17 cellular contexts compared by ENCODE assay signal in genomic region chr9:113355197-113355596, GRCh38. TPM values are rescaled to one million over a fixed set of nuclear protein-coding genes. Genes with fewer than 3 reads are reported as not detected.
A peak's percentile ranks its signal among the peaks of the same experiment; 100 is the strongest.
DNase-seq lines count a peak whose midpoint lies in the region; ATAC-seq, FAIRE-seq and TF ChIP-seq lines count a peak whose summit lies in the region.
"Had no signal": no experiment of that assay in that cellular context is flagged by ENCODE, and none has a peak within 500 bp of the region (broad histone marks: within the 10 kb centered on the region; RNA-seq: fewer than 3 reads in every experiment).

No MANE protein-coding gene starts in this region.

- intact Hi-C loops in K562 (cut with micrococcal nuclease): loop anchor here (1.0 to 5.0 kb wide), 3 partner anchors 52 to 302 kb away; no protein-coding TSS in a partner anchor

- H3K9ac ChIP-seq in K562 (ENCODE audit: insufficient read depth in 1 of 2, low read depth in 2 of 2, low read length in 2 of 2): no peak overlapping the region
- no peak overlapping the region for H3K9ac ChIP-seq in neural progenitor cell

- POLR2A ChIA-PET in K562 (lab: Yijun Ruan, JAX): interaction anchor here (0.6 kb wide), 2 partner anchors 80 to 204 kb away, joined by 3 read pairs; partner anchors contain the start of genes CDC26, PRPF4 and SLC31A2

- DNase-seq in DMS 273 (lab: John Stamatoyannopoulos, UW; ENCODE audit: unreplicated experiment) (peak; percentile 47), DMS 273 treated with DMSO at 0.1 percent for 48 hours (lab: John Stamatoyannopoulos, UW) (no peak), NAMALWA (ENCODE audit: low spot score) (peak; percentile 36), K562 (ENCODE audit: extremely low read depth in 1 of 4, low spot score in 3 of 4) (peak in 2 of 4 experiments; percentile 61 to 68), neural progenitor cell (ENCODE audit: low spot score) (peak; percentile 29), HPDE6-E6E7 (ENCODE audit: extremely low spot score) (no peak), suprapubic skin (ENCODE audit: low spot score in 2 of 2) (no peak)
- DNase-seq in T-helper 2 cell treated with Interferon-gamma antibody and Interleukin-4, amounts not matched to agents 5 μg/mL and 100 μg/mL, for 36 hours (ENCODE audit: low spot score): no peak
- DNase-seq: activated T-cell treated with anti-CD3 and anti-CD28 coated beads, Interleukin-2, amount 50 U/mL, for 4 hours; body of pancreas; NCI-H2171 treated with DMSO at 0.1 percent for 48 hours; retina; Right ventricle myocardium superior; testis had no signal

- H4K20me1 ChIP-seq in K562 (replicated peaks; ENCODE audit: control insufficient read depth, insufficient read depth, low read length) (no peaks in the 10 kb centered on the region), neural progenitor cell (ENCODE audit: low read depth) (peaks cover 3% of the 10 kb centered on the region)

- FAIRE-seq in K562 (lab: Jason Lieb, UNC): peak; percentile 65
- FAIRE-seq: endothelial cell of umbilical vein had no signal

- H3K36me3 Mint-ChIP-seq in neural progenitor cell: no peaks in the 10 kb centered on the region
- peaks cover 13% of the 10 kb centered on the region for H3K36me3 Mint-ChIP-seq in T-helper 2 cell treated with Interferon-gamma antibody and Interleukin-4, amounts not matched to agents 5 μg/mL and 100 μg/mL, for 36 hours (ENCODE audit: low read depth)

- no peak overlapping the region for H2AFZ ChIP-seq in K562 (ENCODE audit: low read depth, low read length)
- H2AFZ ChIP-seq in neural progenitor cell (replicated peaks): no peak overlapping the region

- H3K4me1 ChIP-seq in K562 (replicated peaks in 1 of 2; ENCODE audit: control insufficient read depth in 2 of 2, insufficient read depth in 2 of 2, low read length in 2 of 2): peaks cover 0 to under 1% of the 10 kb centered on the region in 2 experiments; a peak in 2 of 5 replicates
- peaks cover 3% of the 10 kb centered on the region for H3K4me1 ChIP-seq in neural progenitor cell
- H3K4me1 ChIP-seq in suprapubic skin: peaks cover 9% of the 10 kb centered on the region

- TF ChIP-seq POLR2A in K562 (conservative IDR thresholded peaks at IDR 0.05): no peak
- TF ChIP-seq POLR2A in suprapubic skin (IDR thresholded peaks at IDR 0.05): no peak

- TF ChIP-seq RAD21 in K562 (CRISPR knock-in tag; conservative IDR thresholded peaks at IDR 0.05 in 1 of 2, IDR thresholded peaks at IDR 0.05 in 1 of 2): peak; percentile 71 to 88

- ATAC-seq in K562: peak; percentile 89
- ATAC-seq: activated T-cell treated with anti-CD3 and anti-CD28 coated beads, Interleukin-2, amount 50 U/mL, for 4 hours; body of pancreas had no signal

- H3K27ac ChIP-seq in K562 (ENCODE audit: extremely low read depth, low read depth, low read length): no peak overlapping the region
- no peak overlapping the region for H3K27ac ChIP-seq in neural progenitor cell
- no peak overlapping the region for H3K27ac ChIP-seq in suprapubic skin
- H3K27ac ChIP-seq: 22Rv1, body of pancreas, testis had no signal

- H3K4me1 Mint-ChIP-seq in neural progenitor cell: peaks cover 1% of the 10 kb centered on the region
- peaks cover 21% of the 10 kb centered on the region for H3K4me1 Mint-ChIP-seq in T-helper 2 cell treated with Interferon-gamma antibody and Interleukin-4, amounts not matched to agents 5 μg/mL and 100 μg/mL, for 36 hours (ENCODE audit: low read depth)

- WGBS in K562 (ENCODE audit: insufficient coverage, low coverage, missing lambda C conversion rate): 19% methylated on average over 1 of the region's 1 CpG
- whole genome bisulfite sequencing in suprapubic skin: 39% methylated on average over 1 of the region's 1 CpG

- no peaks in the 10 kb centered on the region for H3F3A ChIP-seq in neural progenitor cell (ENCODE audit: low read depth)

- H3K36me3 ChIP-seq in K562 (ENCODE audit: control insufficient read depth, insufficient read depth, low read length): no peaks in the 10 kb centered on the region
- H3K36me3 ChIP-seq in neural progenitor cell: no peaks in the 10 kb centered on the region
- no peaks in the 10 kb centered on the region for H3K36me3 ChIP-seq in suprapubic skin

- H3K9me3 ChIP-seq in K562 (replicated peaks; ENCODE audit: control insufficient read depth, insufficient read depth, low read depth, low read length): no peaks in the 10 kb centered on the region
- no peaks in the 10 kb centered on the region for H3K9me3 ChIP-seq in neural progenitor cell (ENCODE audit: low read depth)
- H3K9me3 ChIP-seq in suprapubic skin: no peaks in the 10 kb centered on the region
- H3K9me3 ChIP-seq: body of pancreas, testis had no signal

- H3K27ac Mint-ChIP-seq in neural progenitor cell: no peak overlapping the region
- H3K27ac Mint-ChIP-seq in T-helper 2 cell treated with Interferon-gamma antibody and Interleukin-4, amounts not matched to agents 5 μg/mL and 100 μg/mL, for 36 hours: no peak overlapping the region

- no TSS peak for BruUV-seq in K562 (replicated peaks; lab: Mats Ljungman, UMichigan)

- no peak overlapping the region for H3K4me2 ChIP-seq in K562 (ENCODE audit: insufficient read depth, low read length)
- H3K4me2 ChIP-seq in neural progenitor cell: no peak overlapping the region

- H3K79me2 ChIP-seq in K562 (ENCODE audit: control insufficient read depth, insufficient read depth, low read length) (no peaks in the 10 kb centered on the region), neural progenitor cell (ENCODE audit: low read depth) (no peaks in the 10 kb centered on the region)

- H3K4me3 Mint-ChIP-seq in neural progenitor cell: no peak overlapping the region
- no peak overlapping the region for H3K4me3 Mint-ChIP-seq in T-helper 2 cell treated with Interferon-gamma antibody and Interleukin-4, amounts not matched to agents 5 μg/mL and 100 μg/mL, for 36 hours
- H3K4me3 Mint-ChIP-seq: activated T-cell treated with anti-CD3 and anti-CD28 coated beads, Interleukin-2, amount 50 U/mL, for 4 hours had no signal

- TF ChIP-seq CTCF in K562 (IDR thresholded peaks at IDR 0.05 in 2 of 3, conservative IDR thresholded peaks at IDR 0.05 in 1 of 3; ENCODE audit: insufficient read depth in 2 of 3, low read depth in 1 of 3, low read length in 3 of 3) (peak; percentile 68 to 79 (median 73)), neural progenitor cell (IDR thresholded peaks at IDR 0.05) (peak; percentile 36), suprapubic skin (IDR thresholded peaks at IDR 0.05) (no peak)

- H3K27me3 ChIP-seq in K562 (ENCODE audit: control insufficient read depth in 2 of 2, insufficient read depth in 2 of 2, low read length in 2 of 2): peaks cover 2 to 13% of the 10 kb centered on the region in 2 experiments; a peak in 2 of 5 replicates
- peaks cover 25% of the 10 kb centered on the region for H3K27me3 ChIP-seq in neural progenitor cell
- H3K27me3 ChIP-seq in suprapubic skin: peaks cover 18% of the 10 kb centered on the region
- H3K27me3 ChIP-seq: body of pancreas, testis had no signal

- H3K9me1 ChIP-seq in K562 (ENCODE audit: control insufficient read depth, insufficient read depth, low read length): no peaks in the 10 kb centered on the region

- in situ Hi-C loops in K562 (cut with MboI): no loop called here

- peaks cover 1% of the 10 kb centered on the region for H3K9me3 Mint-ChIP-seq in neural progenitor cell
- H3K9me3 Mint-ChIP-seq in T-helper 2 cell treated with Interferon-gamma antibody and Interleukin-4, amounts not matched to agents 5 μg/mL and 100 μg/mL, for 36 hours: no peaks in the 10 kb centered on the region
- H3K9me3 Mint-ChIP-seq: activated T-cell treated with anti-CD3 and anti-CD28 coated beads, Interleukin-2, amount 50 U/mL, for 4 hours had no signal

- CTCF ChIA-PET in K562 (lab: Yijun Ruan, JAX; ENCODE audit: low intra/inter-chr PET ratio): interaction anchor here (0.6 to 1.6 kb wide), 3 partner anchors 52 to 233 kb away, joined by 3 to 4 read pairs (median 4); partner anchors contain the start of genes CDC26 and PRPF4

- peaks cover 41% of the 10 kb centered on the region for H3K27me3 Mint-ChIP-seq in neural progenitor cell (ENCODE audit: insufficient read depth, low read depth)
- H3K27me3 Mint-ChIP-seq in T-helper 2 cell treated with Interferon-gamma antibody and Interleukin-4, amounts not matched to agents 5 μg/mL and 100 μg/mL, for 36 hours (ENCODE audit: low read depth): no peaks in the 10 kb centered on the region

- H3K4me3 ChIP-seq in K562 (no peak overlapping the region), neural progenitor cell (no peak overlapping the region), suprapubic skin (no peak overlapping the region)
- H3K4me3 ChIP-seq: body of pancreas, testis had no signal

- no peak for TF ChIP-seq EP300 in K562 (IDR thresholded peaks at IDR 0.05; ENCODE audit: low read length)
- no peak for TF ChIP-seq EP300 in suprapubic skin (IDR thresholded peaks at IDR 0.05)

RNA-seq across cellular contexts. Expression of gene BSPRY, which starts 5.9 kb away (rescaled TPM):
- total RNA-seq in K562 (2011; cell fraction: chromatin; rRNA removed; ENCODE audit: low replicate concordance): 0.25 and 0.56 TPM in 2 replicates
- 0.17 and 0.53 TPM in 2 replicates for total RNA-seq in K562 (2011; cell fraction: nucleolus; rRNA removed)
- total RNA-seq in K562 (2011; cell fraction: nucleoplasm; rRNA removed): 0.59 and 0.84 TPM in 2 replicates
- total RNA-seq in K562 (2014; rRNA removed) (0.16 and 0.18 TPM in 2 replicates), K562 (2014; rRNA removed; fragmentation: Illumina TruSeq; extraction: Trizol) (0.18 and 0.22 TPM in 2 replicates), K562 (2015; rRNA removed; fragmentation: Illumina TruSeq; extraction: Trizol) (0.22 and 0.23 TPM in 2 replicates), K562 (2021) (0.16 and 0.45 TPM in 2 replicates), neural progenitor cell (ENCODE audit: low replicate concordance) (0.25 and 0.58 TPM in 2 replicates), suprapubic skin (10 to 100 TPM in 3 of 4 donors, 1 to 10 TPM in 1; 8.3 to 37.3 (median 30.8) TPM)
- polyA plus RNA-seq in K562 (2011; rRNA removed) (0.46 and 0.67 TPM in 2 replicates), K562 (2014; fragmentation: Illumina TruSeq; extraction: Trizol) (0.21 and 0.22 TPM in 2 replicates), K562 (2014; fragmentation: Nextera tagmentation; extraction: Ambion mirVana) (under 1 TPM; 0.07 TPM), K562 (2014; rRNA removed) (0.17 and 0.34 TPM in 2 replicates)
- polyA plus RNA-seq in K562 (2011; cell fraction: cytosol; rRNA removed): 0.63 and 1.2 TPM in 2 replicates
- polyA plus RNA-seq in K562 (2011; cell fraction: nucleus; rRNA removed): 0.51 and 0.95 TPM in 2 replicates
- polyA plus RNA-seq in K562 (2012): 0.30 and 0.64 TPM in 2 replicates
- polyA minus RNA-seq in K562 (2011; rRNA and poly(A)+ RNA removed): 0.30 and 0.88 TPM in 2 replicates
- polyA minus RNA-seq in K562 (2011; cell fraction: cytosol; rRNA and poly(A)+ RNA removed): 0.55 TPM in 1 of 2 replicates, not detected in the other
- polyA minus RNA-seq in K562 (2011; cell fraction: nucleus; rRNA and poly(A)+ RNA removed): 0.27 and 0.33 TPM in 2 replicates
- total RNA-seq: endothelial cell of umbilical vein had no signal
- polyA plus RNA-seq: endothelial cell of umbilical vein had no signal

RNA-seq across cellular contexts. Expression of gene WDR31, which starts 15.1 kb away (rescaled TPM):
- total RNA-seq in K562 (2011; cell fraction: chromatin; rRNA removed; ENCODE audit: low replicate concordance): 1.1 and 1.9 TPM in 2 replicates
- total RNA-seq in K562 (2011; cell fraction: nucleolus; rRNA removed): 0.83 and 1.2 TPM in 2 replicates
- total RNA-seq in K562 (2011; cell fraction: nucleoplasm; rRNA removed): 0.73 and 0.84 TPM in 2 replicates
- 0.64 and 0.78 TPM in 2 replicates for total RNA-seq in K562 (2014; rRNA removed)
- 0.95 and 1.3 TPM in 2 replicates for total RNA-seq in K562 (2014; rRNA removed; fragmentation: Illumina TruSeq; extraction: Trizol)
- total RNA-seq in K562 (2015; rRNA removed; fragmentation: Illumina TruSeq; extraction: Trizol): 0.80 and 1.0 TPM in 2 replicates
- total RNA-seq in K562 (2021): 1.4 and 1.5 TPM in 2 replicates
- polyA plus RNA-seq in K562 (2011; rRNA removed): 1.3 and 1.8 TPM in 2 replicates
- polyA plus RNA-seq in K562 (2011; cell fraction: cytosol; rRNA removed): 0.64 and 1.2 TPM in 2 replicates
- polyA plus RNA-seq in K562 (2011; cell fraction: nucleus; rRNA removed): 0.93 and 1.8 TPM in 2 replicates
- polyA plus RNA-seq in K562 (2012): 1.6 and 4.2 TPM in 2 replicates
- 1.2 and 1.3 TPM in 2 replicates for polyA plus RNA-seq in K562 (2014; fragmentation: Illumina TruSeq; extraction: Trizol)
- polyA plus RNA-seq in K562 (2014; fragmentation: Nextera tagmentation; extraction: Ambion mirVana): under 1 TPM; 0.35 to 0.71 TPM
- polyA plus RNA-seq in K562 (2014; rRNA removed): 0.66 and 1.5 TPM in 2 replicates
- 2.9 and 7.2 TPM in 2 replicates for polyA minus RNA-seq in K562 (2011; rRNA and poly(A)+ RNA removed)
- 1.0 and 2.5 TPM in 2 replicates for polyA minus RNA-seq in K562 (2011; cell fraction: cytosol; rRNA and poly(A)+ RNA removed)
- polyA minus RNA-seq in K562 (2011; cell fraction: nucleus; rRNA and poly(A)+ RNA removed): 0.54 and 0.67 TPM in 2 replicates
- total RNA-seq in neural progenitor cell (ENCODE audit: low replicate concordance): 2.5 and 3.2 TPM in 2 replicates
- total RNA-seq in suprapubic skin: 1 to 10 TPM; 1.2 to 3.5 (median 1.7) TPM

RNA-seq across cellular contexts. Expression of gene HDHD3, which starts 21.6 kb away (rescaled TPM):
- 7.1 and 22.9 TPM in 2 replicates for total RNA-seq in K562 (2011; cell fraction: chromatin; rRNA removed; ENCODE audit: low replicate concordance)
- total RNA-seq in K562 (2011; cell fraction: nucleolus; rRNA removed): 30.4 and 30.7 TPM in 2 replicates
- 16.3 and 16.9 TPM in 2 replicates for total RNA-seq in K562 (2011; cell fraction: nucleoplasm; rRNA removed)
- total RNA-seq in K562 (2014; rRNA removed): 13.8 and 20.4 TPM in 2 replicates
- total RNA-seq in K562 (2014; rRNA removed; fragmentation: Illumina TruSeq; extraction: Trizol): 4.4 and 5.0 TPM in 2 replicates
- 12.5 and 14.4 TPM in 2 replicates for total RNA-seq in K562 (2015; rRNA removed; fragmentation: Illumina TruSeq; extraction: Trizol)
- 15.7 TPM in 2 replicates for total RNA-seq in K562 (2021)
- 10.7 and 10.9 TPM in 2 replicates for polyA plus RNA-seq in K562 (2011; rRNA removed)
- polyA plus RNA-seq in K562 (2011; cell fraction: cytosol; rRNA removed): 12.8 and 21.8 TPM in 2 replicates
- polyA plus RNA-seq in K562 (2011; cell fraction: nucleus; rRNA removed): 9.5 and 19.5 TPM in 2 replicates
- 14.3 and 24.3 TPM in 2 replicates for polyA plus RNA-seq in K562 (2012)
- 10.1 and 12.9 TPM in 2 replicates for polyA plus RNA-seq in K562 (2014; fragmentation: Illumina TruSeq; extraction: Trizol)
- polyA plus RNA-seq in K562 (2014; fragmentation: Nextera tagmentation; extraction: Ambion mirVana): 1 to 10 TPM; 1.1 to 2.0 TPM
- 19.1 and 22.7 TPM in 2 replicates for polyA plus RNA-seq in K562 (2014; rRNA removed)
- polyA minus RNA-seq in K562 (2011; rRNA and poly(A)+ RNA removed): 4.6 TPM in 2 replicates
- 4.9 and 5.7 TPM in 2 replicates for polyA minus RNA-seq in K562 (2011; cell fraction: cytosol; rRNA and poly(A)+ RNA removed)
- 8.2 and 13.1 TPM in 2 replicates for polyA minus RNA-seq in K562 (2011; cell fraction: nucleus; rRNA and poly(A)+ RNA removed)
- 9.8 and 18.0 TPM in 2 replicates for total RNA-seq in neural progenitor cell (ENCODE audit: low replicate concordance)
- total RNA-seq in suprapubic skin: 10 to 100 TPM; 24.9 to 69.0 (median 58.6) TPM

RNA-seq across cellular contexts. Expression of gene ALAD, which starts 45.9 kb away (rescaled TPM):
- 27.4 and 37.9 TPM in 2 replicates for total RNA-seq in K562 (2011; cell fraction: chromatin; rRNA removed; ENCODE audit: low replicate concordance)
- total RNA-seq in K562 (2011; cell fraction: nucleolus; rRNA removed): 14.2 and 19.7 TPM in 2 replicates
- 22.7 and 30.5 TPM in 2 replicates for total RNA-seq in K562 (2011; cell fraction: nucleoplasm; rRNA removed)
- 6.8 and 7.4 TPM in 2 replicates for total RNA-seq in K562 (2014; rRNA removed)
- 5.6 and 6.5 TPM in 2 replicates for total RNA-seq in K562 (2014; rRNA removed; fragmentation: Illumina TruSeq; extraction: Trizol)
- total RNA-seq in K562 (2015; rRNA removed; fragmentation: Illumina TruSeq; extraction: Trizol): 10.8 and 11.4 TPM in 2 replicates
- 10.8 and 11.4 TPM in 2 replicates for total RNA-seq in K562 (2021)
- 6.1 and 7.4 TPM in 2 replicates for polyA plus RNA-seq in K562 (2011; rRNA removed)
- 4.6 and 4.7 TPM in 2 replicates for polyA plus RNA-seq in K562 (2011; cell fraction: cytosol; rRNA removed)
- polyA plus RNA-seq in K562 (2011; cell fraction: nucleus; rRNA removed): 24.7 and 38.2 TPM in 2 replicates
- polyA plus RNA-seq in K562 (2012): 17.4 and 28.3 TPM in 2 replicates
- polyA plus RNA-seq in K562 (2014; fragmentation: Illumina TruSeq; extraction: Trizol): 12.7 and 12.8 TPM in 2 replicates
- 1 to 10 TPM; 1.3 to 2.3 TPM for polyA plus RNA-seq in K562 (2014; fragmentation: Nextera tagmentation; extraction: Ambion mirVana)
- 9.8 and 10.5 TPM in 2 replicates for polyA plus RNA-seq in K562 (2014; rRNA removed)
- 5.9 and 6.0 TPM in 2 replicates for polyA minus RNA-seq in K562 (2011; rRNA and poly(A)+ RNA removed)
- 2.7 and 3.3 TPM in 2 replicates for polyA minus RNA-seq in K562 (2011; cell fraction: cytosol; rRNA and poly(A)+ RNA removed)
- polyA minus RNA-seq in K562 (2011; cell fraction: nucleus; rRNA and poly(A)+ RNA removed): 10.2 and 13.0 TPM in 2 replicates
- 17.4 and 20.8 TPM in 2 replicates for total RNA-seq in neural progenitor cell (ENCODE audit: low replicate concordance)
- total RNA-seq in suprapubic skin: 10 to 100 TPM; 47.1 to 66.6 (median 53.6) TPM

RNA-seq across cellular contexts. Expression of gene RNF183, which starts 52.0 kb away (rescaled TPM):
- 2.4 and 2.9 TPM in 2 replicates for total RNA-seq in K562 (2011; cell fraction: chromatin; rRNA removed; ENCODE audit: low replicate concordance)
- 0.92 and 2.3 TPM in 2 replicates for total RNA-seq in K562 (2011; cell fraction: nucleolus; rRNA removed)
- total RNA-seq in K562 (2011; cell fraction: nucleoplasm; rRNA removed): 1.4 and 2.4 TPM in 2 replicates
- total RNA-seq in K562 (2014; rRNA removed) (not detected in 2 replicates), K562 (2014; rRNA removed; fragmentation: Illumina TruSeq; extraction: Trizol) (not detected in 2 replicates), K562 (2015; rRNA removed; fragmentation: Illumina TruSeq; extraction: Trizol) (not detected in 2 replicates), K562 (2021) (0.22 TPM in 1 of 2 replicates, not detected in the other), neural progenitor cell (ENCODE audit: low replicate concordance) (0.09 and 0.28 TPM in 2 replicates), suprapubic skin (1 to 10 TPM in 1 of 4 donors, not detected in 3; 2.0 TPM)
- polyA plus RNA-seq in K562 (2011; rRNA removed) (2.0 and 3.1 TPM in 2 replicates), K562 (2014; fragmentation: Illumina TruSeq; extraction: Trizol) (0.08 TPM in 1 of 2 replicates, not detected in the other), K562 (2014; fragmentation: Nextera tagmentation; extraction: Ambion mirVana) (under 1 TPM in 1 of 2 experiments, not detected in 1; 0.04 TPM), K562 (2014; rRNA removed) (0.08 and 0.11 TPM in 2 replicates)
- polyA plus RNA-seq in K562 (2011; cell fraction: cytosol; rRNA removed): 3.7 TPM in 2 replicates
- 8.0 and 10.7 TPM in 2 replicates for polyA plus RNA-seq in K562 (2011; cell fraction: nucleus; rRNA removed)
- 0.26 and 0.57 TPM in 2 replicates for polyA plus RNA-seq in K562 (2012)
- 1.1 and 1.3 TPM in 2 replicates for polyA minus RNA-seq in K562 (2011; rRNA and poly(A)+ RNA removed)
- not detected in 2 replicates for polyA minus RNA-seq in K562 (2011; cell fraction: cytosol; rRNA and poly(A)+ RNA removed)
- polyA minus RNA-seq in K562 (2011; cell fraction: nucleus; rRNA and poly(A)+ RNA removed): 0.94 and 2.2 TPM in 2 replicates
- total RNA-seq: body of pancreas, endothelial cell of umbilical vein, mononuclear cell, Right ventricle myocardium superior had no signal
- polyA plus RNA-seq: endothelial cell of umbilical vein had no signal

Comparison
In these comparisons a context has a peak if more than half of its experiments do, and no peak if none do; other contexts are left out.
1. DNase-seq: peak in DMS 273 (single experiment), NAMALWA (single experiment) and neural progenitor cell (single experiment); none in DMS 273 treated with DMSO at 0.1 percent for 48 hours (single experiment), HPDE6-E6E7 (single experiment), suprapubic skin (0 of 2) and T-helper 2 cell treated with Interferon-gamma antibody and Interleukin-4, amounts not matched to agents 5 μg/mL and 100 μg/mL, for 36 hours (single experiment).
2. CTCF ChIP-seq: peak in K562 (3 of 3) and neural progenitor cell (single experiment); none in suprapubic skin (0 of 2).